ENCODE assay signal across 10 cellular contexts in the genomic region with DNA sequence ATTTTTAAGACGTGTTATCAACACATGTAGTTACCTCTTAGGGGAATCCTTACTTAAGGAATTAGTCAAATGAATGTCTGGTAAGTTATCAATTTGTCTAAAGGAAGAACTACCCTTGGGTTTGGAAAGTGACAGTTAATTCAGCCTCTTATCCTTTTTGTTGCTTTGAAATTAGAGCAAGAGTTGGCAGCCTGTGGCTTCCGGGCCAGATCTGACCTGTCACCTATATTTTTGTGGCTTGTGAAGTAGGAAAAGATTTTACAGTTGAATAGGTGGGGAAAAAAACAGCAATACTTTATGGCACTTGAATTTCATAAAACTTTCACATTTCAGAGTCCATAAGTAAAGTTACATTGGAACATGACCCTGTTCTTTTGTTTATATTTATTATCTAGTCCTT. TPM values are rescaled to one million over a fixed set of nuclear protein-coding genes. Genes with fewer than 3 reads are reported as not detected.
DNase-seq lines count a peak whose midpoint lies in the region; ATAC-seq and TF ChIP-seq lines count a peak whose summit lies in the region.
"Had no signal": no experiment of that assay in that cellular context is flagged by ENCODE, and none has a peak within 500 bp of the region (broad histone marks: within the 10 kb centered on the region; RNA-seq: fewer than 3 reads in every experiment).

No MANE protein-coding gene starts in this region.

- peaks cover 83% of the 10 kb centered on the region for H3K36me3 Mint-ChIP-seq in activated naive CD8-positive, alpha-beta T cell treated with anti-CD3 and anti-CD28 coated beads, Interleukin-2, amount 50 U/mL, for 24 hours (ENCODE audit: low read depth)

- no peak overlapping the region for H3K4me3 ChIP-seq in Panc1 (ENCODE audit: low read depth in 2 of 2, low read length in 2 of 2)
- peak overlapping the region; percentile 2 to 29 for H3K4me3 ChIP-seq in mucosa of rectum (ENCODE audit: low read length in 2 of 2)
- H3K4me3 ChIP-seq: uterus had no signal

- intact Hi-C loops in Panc1 (cut with micrococcal nuclease; ENCODE audit: unreplicated experiment) = loop anchor here (10.0 kb wide), 1 partner anchor 134 kb away; no protein-coding TSS in a partner anchor

- CTCF ChIA-PET in Panc1 (lab: Charles Lee) (no interaction called here), RWPE1 (lab: Yijun Ruan, JAX) (no interaction called here)

- peak; percentile 32 for DNase-seq in activated CD4-positive, alpha-beta T cell treated with anti-CD3 and anti-CD28 coated beads for 48 hours
- no peak for DNase-seq in activated CD4-positive, alpha-beta T cell treated with anti-CD3 and anti-CD28 coated beads for 1 hour
- no peak for DNase-seq in Panc1 (ENCODE audit: low read depth, low spot score)
- no peak for DNase-seq in activated naive CD8-positive, alpha-beta T cell treated with anti-CD3 and anti-CD28 coated beads, Interleukin-2, amount 50 U/mL, for 24 hours
- DNase-seq in KG1 (lab: John Stamatoyannopoulos, UW) = no peak
- DNase-seq in NCI-H82 (lab: John Stamatoyannopoulos, UW) = no peak
- DNase-seq in RWPE1 (ENCODE audit: low spot score) = no peak
- DNase-seq: uterus had no signal

- ATAC-seq in Panc1 = no peak
- peak; percentile 37 for ATAC-seq in activated naive CD8-positive, alpha-beta T cell treated with anti-CD3 and anti-CD28 coated beads, Interleukin-2, amount 50 U/mL, for 24 hours

- peaks cover 61% of the 10 kb centered on the region for H3K4me1 ChIP-seq in Panc1 (ENCODE audit: control insufficient read depth, insufficient read depth, low read length)
- peaks cover 17 to 59% of the 10 kb centered on the region in 2 donors for H3K4me1 ChIP-seq in mucosa of rectum (ENCODE audit: control insufficient read depth in 2 of 2, insufficient read depth in 2 of 2, low read length in 2 of 2)

- H3K9me3 Mint-ChIP-seq in activated naive CD8-positive, alpha-beta T cell treated with anti-CD3 and anti-CD28 coated beads, Interleukin-2, amount 50 U/mL, for 24 hours = no peaks in the 10 kb centered on the region
- H3K9me3 Mint-ChIP-seq: memory B cell had no signal

- H3K9me3 ChIP-seq in Panc1 (ENCODE audit: control insufficient read depth, insufficient read depth, low read depth, low read length) = no peaks in the 10 kb centered on the region
- H3K9me3 ChIP-seq in mucosa of rectum (ENCODE audit: control insufficient read depth in 2 of 2, low read length in 2 of 2) = no peaks in the 10 kb centered on the region
- H3K9me3 ChIP-seq: uterus had no signal

- no peak overlapping the region for H3K9ac ChIP-seq in mucosa of rectum (ENCODE audit: low read depth in 1 of 2, low read length in 2 of 2)

- peaks cover 91% of the 10 kb centered on the region for H3K4me1 Mint-ChIP-seq in activated naive CD8-positive, alpha-beta T cell treated with anti-CD3 and anti-CD28 coated beads, Interleukin-2, amount 50 U/mL, for 24 hours

- no peaks in the 10 kb centered on the region for H3K27me3 ChIP-seq in Panc1 (ENCODE audit: control insufficient read depth, insufficient read depth, low read length)
- no peaks in the 10 kb centered on the region for H3K27me3 ChIP-seq in mucosa of rectum (ENCODE audit: control insufficient read depth in 2 of 2, insufficient read depth in 2 of 2, low read length in 2 of 2)
- H3K27me3 ChIP-seq: uterus had no signal

- no TSS peak for BruUV-seq in Panc1 (replicated peaks; lab: Mats Ljungman, UMichigan)

- in situ Hi-C loops in Panc1 (cut with HindIII; ENCODE audit: low pct_unique_long_range_greater_than_20kb, low sequenced_read_pairs) = no loop called here

- H3K27ac ChIP-seq in Panc1 (ENCODE audit: low read length) = peak overlapping the region; percentile 48; the same call in 1 of the 2 replicates
- H3K27ac ChIP-seq in mucosa of rectum (ENCODE audit: low read depth in 2 of 2, low read length in 2 of 2) = peak overlapping the region; percentile 34 to 60
- H3K27ac ChIP-seq in RWPE1 = no peak overlapping the region
- H3K27ac ChIP-seq: uterus had no signal

- H3K27ac Mint-ChIP-seq in activated naive CD8-positive, alpha-beta T cell treated with anti-CD3 and anti-CD28 coated beads, Interleukin-2, amount 50 U/mL, for 24 hours = peak overlapping the region; percentile 84

- no peaks in the 10 kb centered on the region for H3K27me3 Mint-ChIP-seq in activated naive CD8-positive, alpha-beta T cell treated with anti-CD3 and anti-CD28 coated beads, Interleukin-2, amount 50 U/mL, for 24 hours
- H3K27me3 Mint-ChIP-seq: memory B cell had no signal

- H3K4me3 Mint-ChIP-seq in activated naive CD8-positive, alpha-beta T cell treated with anti-CD3 and anti-CD28 coated beads, Interleukin-2, amount 50 U/mL, for 24 hours = peak overlapping the region; percentile 60
- H3K4me3 Mint-ChIP-seq: memory B cell had no signal

- POLR2A ChIA-PET in Panc1 (lab: Charles Lee) (no interaction called here), RWPE1 (lab: Yijun Ruan, JAX; ENCODE audit: low non-redundant PET) (no interaction called here)

- TF ChIP-seq CTCF in Panc1 (IDR thresholded peaks at IDR 0.05) (no peak), RWPE1 (conservative IDR thresholded peaks at IDR 0.05; ENCODE audit: low read depth) (no peak)

- H3K36me3 ChIP-seq in Panc1 (ENCODE audit: control insufficient read depth, insufficient read depth, low read length) (peaks cover 13% of the 10 kb centered on the region), mucosa of rectum (ENCODE audit: control insufficient read depth in 2 of 2, insufficient read depth in 2 of 2, low read length in 2 of 2) (no peaks in the 10 kb centered on the region)
- H3K36me3 ChIP-seq: uterus had no signal

RNA-seq across cellular contexts. Expression of gene MRPS6, which starts 5.5 kb away (rescaled TPM):
- total RNA-seq in Panc1 (2021; ENCODE audit: unreplicated experiment) = 109 TPM
- polyA plus RNA-seq in Panc1 (2012; ENCODE audit: insufficient read length) = 70.0 TPM

RNA-seq across cellular contexts. Expression of gene SLC5A3, which starts 5.5 kb away (rescaled TPM):
- 29.4 TPM for total RNA-seq in Panc1 (2021; ENCODE audit: unreplicated experiment)
- polyA plus RNA-seq in Panc1 (2012; ENCODE audit: insufficient read length) = 6.6 TPM

Comparison
In these comparisons a context has a peak if more than half of its experiments do, and no peak if none do; other contexts are left out.
1. H3K4me3 ChIP-seq: peak in mucosa of rectum (2 of 2); none in Panc1 (0 of 2).